In genomic region chr15:64152507-64153387, GRCh38 we compare ENCODE assay signal across 8 cellular contexts. TPM values are rescaled to one million over a fixed set of nuclear protein-coding genes. Genes with fewer than 3 reads are reported as not detected.
DNase-seq lines count a peak whose midpoint lies in the region; ATAC-seq and TF ChIP-seq lines count a peak whose summit lies in the region.

No MANE protein-coding gene starts in this region.

- in situ Hi-C loops in mammary epithelial cell (cut with MboI; ENCODE audit: low sequenced_read_pairs in 2 of 2), result no loop called here

- H3K4me3 Mint-ChIP-seq in naive thymus-derived CD8-positive, alpha-beta T cell, result peak overlapping the region; percentile 58 to 92 (median 80)

- dilution Hi-C loops in mammary epithelial cell (cut with HindIII; ENCODE audit: low sequenced_read_pairs), result no loop called here

- peaks cover 0 to 10% (median 1%) of the 10 kb centered on the region in 5 donors for H3K27me3 Mint-ChIP-seq in naive thymus-derived CD8-positive, alpha-beta T cell

- no peak for TF ChIP-seq CTCF in DOHH2 (IDR thresholded peaks at IDR 0.05; ENCODE audit: low read depth, low read length, poor library complexity, severe bottlenecking)
- no peak for TF ChIP-seq CTCF in mammary epithelial cell (conservative IDR thresholded peaks at IDR 0.05 in 1 of 2, IDR thresholded peaks at IDR 0.05 in 1 of 2; ENCODE audit: extremely low read depth in 1 of 2, insufficient read depth in 1 of 2, low read depth in 1 of 2, low read length in 2 of 2)
- no peak for TF ChIP-seq CTCF in foreskin keratinocyte (conservative IDR thresholded peaks at IDR 0.05)

- intact Hi-C loops in mammary epithelial cell (cut with micrococcal nuclease), result loop anchor here (1.0 to 5.0 kb wide), 3 partner anchors 56 to 545 kb away; no protein-coding TSS in a partner anchor

- H3K36me3 ChIP-seq in DOHH2 (ENCODE audit: control insufficient read depth, low read length) (peaks cover 45% of the 10 kb centered on the region), mammary epithelial cell (ENCODE audit: insufficient read depth, low read length) (peaks cover 24% of the 10 kb centered on the region)

- H3K27me3 ChIP-seq in DOHH2 (ENCODE audit: control insufficient read depth, low read length), result no peaks in the 10 kb centered on the region
- peaks cover 4% of the 10 kb centered on the region for H3K27me3 ChIP-seq in mammary epithelial cell (ENCODE audit: insufficient read depth, low read length)
- H3K27me3 ChIP-seq in foreskin keratinocyte, result peaks cover 24% of the 10 kb centered on the region

- peak overlapping the region; percentile 69 for H3K27ac ChIP-seq in DOHH2 (ENCODE audit: low read depth, low read length)
- H3K27ac ChIP-seq in mammary epithelial cell (ENCODE audit: insufficient read depth, low read depth, low read length), result no peak overlapping the region
- H3K27ac ChIP-seq in foreskin keratinocyte, result no peak overlapping the region

- no peaks in the 10 kb centered on the region for H3K9me2 ChIP-seq in DOHH2 (replicated peaks; ENCODE audit: control insufficient read depth, low read length)

- peak overlapping the region; percentile 92 for H3K4me3 ChIP-seq in DOHH2 (ENCODE audit: low read length)
- H3K4me3 ChIP-seq in mammary epithelial cell (replicated peaks in 1 of 3; ENCODE audit: insufficient read depth in 1 of 3, low read depth in 2 of 3, low read length in 3 of 3), result no peak overlapping the region

- no peaks in the 10 kb centered on the region for H3K9me3 Mint-ChIP-seq in naive thymus-derived CD8-positive, alpha-beta T cell

- peak overlapping the region; percentile 79 for H3K4me2 ChIP-seq in DOHH2 (ENCODE audit: low read length)
- peak overlapping the region; percentile 73 for H3K4me2 ChIP-seq in mammary epithelial cell (ENCODE audit: insufficient read depth, low read depth, low read length)

- H3K79me2 ChIP-seq in DOHH2 (ENCODE audit: control insufficient read depth, low read length), result peaks cover 25% of the 10 kb centered on the region
- peaks cover 3% of the 10 kb centered on the region for H3K79me2 ChIP-seq in mammary epithelial cell (ENCODE audit: insufficient read depth, low read length)

- H3K9me3 ChIP-seq in DOHH2 (ENCODE audit: control insufficient read depth, insufficient read depth, low read length), result no peaks in the 10 kb centered on the region
- H3K9me3 ChIP-seq in mammary epithelial cell (replicated peaks; ENCODE audit: insufficient read depth, low read length), result no peaks in the 10 kb centered on the region

- POLR2A ChIA-PET in naive thymus-derived CD8-positive, alpha-beta T cell (lab: Charles Lee), result interaction anchor here (0.5 to 3.0 kb wide), 6 partner anchors 8 to 1281 kb away, joined by 3 to 38 read pairs (median 6); partner anchors contain the start of genes CIAO2A, PPIB and SNX1

- H3K36me3 Mint-ChIP-seq in naive thymus-derived CD8-positive, alpha-beta T cell, result peaks cover 0 to 32% (median 3%) of the 10 kb centered on the region in 3 donors

- peaks cover 38% of the 10 kb centered on the region for H3F3A ChIP-seq in DOHH2 (ENCODE audit: control insufficient read depth, insufficient read depth)

- peaks cover 14 to 48% (median 40%) of the 10 kb centered on the region in 4 donors for H3K4me1 Mint-ChIP-seq in naive thymus-derived CD8-positive, alpha-beta T cell

- H3K4me1 ChIP-seq in DOHH2 (ENCODE audit: control insufficient read depth, low read length) (peaks cover 49% of the 10 kb centered on the region), mammary epithelial cell (ENCODE audit: insufficient read depth, low read length) (peaks cover 15% of the 10 kb centered on the region), foreskin keratinocyte (no peaks in the 10 kb centered on the region)

- H4K20me1 ChIP-seq in DOHH2 (ENCODE audit: control insufficient read depth, insufficient read depth, low read depth, low read length), result no peaks in the 10 kb centered on the region
- no peaks in the 10 kb centered on the region for H4K20me1 ChIP-seq in mammary epithelial cell (ENCODE audit: insufficient read depth, low read length)

- 34% methylated on average over 12 of the region's 27 CpGs for WGBS in mammary epithelial cell (ENCODE audit: low coverage, missing lambda C conversion rate)

- no peak overlapping the region for H2AFZ ChIP-seq in mammary epithelial cell (ENCODE audit: low read depth, low read length)

- no TSS peak for BruUV-seq in mammary epithelial cell (replicated peaks; lab: Mats Ljungman, UMichigan)

- peak; percentile 86 for DNase-seq in NAMALWA (ENCODE audit: low spot score)
- no peak for DNase-seq in mammary epithelial cell
- peak in 3 of 10 donors; percentile 22 to 29 (median 27) for DNase-seq in naive thymus-derived CD8-positive, alpha-beta T cell
- DNase-seq in foreskin keratinocyte, result no peak
- DNase-seq in putamen (ENCODE audit: low spot score), result no peak

- peak overlapping the region in 4 of 10 donors; percentile 40 to 80 (median 60) for H3K27ac Mint-ChIP-seq in naive thymus-derived CD8-positive, alpha-beta T cell

- ATAC-seq in GM19324 (IDR thresholded peaks at IDR 0.05; ENCODE audit: low FRiP score, unreplicated experiment), result peak; percentile 13
- ATAC-seq in naive thymus-derived CD8-positive, alpha-beta T cell, result peak in 1 of 2 donors; percentile 13
- no peak for ATAC-seq in foreskin keratinocyte
- no peak for ATAC-seq in HG03039 (IDR thresholded peaks at IDR 0.05; ENCODE audit: unreplicated experiment)

- CTCF ChIA-PET in mammary epithelial cell (lab: Charles Lee; ENCODE audit: low non-redundant PET), result interaction anchor here (0.7 to 0.9 kb wide), 2 partner anchors 24 to 686 kb away, joined by 3 to 4 read pairs; no protein-coding TSS in a partner anchor

- H3K9ac ChIP-seq in mammary epithelial cell (ENCODE audit: insufficient read depth, low read length), result no peak overlapping the region

RNA-seq across cellular contexts. Expression of gene SNX22, which starts 1.2 kb away (rescaled TPM):
- total RNA-seq in mammary epithelial cell (under 1 TPM; 0.17 to 0.31 TPM), foreskin keratinocyte (0.07 and 0.14 TPM in 2 replicates)
- polyA plus RNA-seq in mammary epithelial cell (0.05 TPM), foreskin keratinocyte (0.29 and 0.33 TPM in 2 replicates)
- not detected for polyA minus RNA-seq in mammary epithelial cell
- 1 to 10 TPM; 4.3 to 4.4 TPM for total RNA-seq in naive thymus-derived CD8-positive, alpha-beta T cell
- polyA plus RNA-seq in naive thymus-derived CD8-positive, alpha-beta T cell, result under 1 TPM; 0.64 to 0.99 (median 0.76) TPM

RNA-seq across cellular contexts. Expression of gene PPIB, which starts 10.1 kb away (rescaled TPM):
- total RNA-seq in mammary epithelial cell (100 to 1,000 TPM; 360 to 523 TPM), foreskin keratinocyte (684 and 685 TPM in 2 replicates)
- polyA plus RNA-seq in mammary epithelial cell (724 TPM), foreskin keratinocyte (1,070 and 1,164 TPM in 2 replicates)
- polyA minus RNA-seq in mammary epithelial cell, result 421 TPM
- total RNA-seq in naive thymus-derived CD8-positive, alpha-beta T cell, result 100 to 1,000 TPM; 154 to 155 TPM
- polyA plus RNA-seq in naive thymus-derived CD8-positive, alpha-beta T cell, result 100 to 1,000 TPM; 431 to 581 (median 521) TPM

RNA-seq across cellular contexts. Expression of gene SNX1, which starts 57.0 kb away (rescaled TPM):
- total RNA-seq in mammary epithelial cell (100 to 1,000 TPM in 1 of 2 donors, 10 to 100 TPM in 1; 42.5 to 100 TPM), foreskin keratinocyte (63.6 and 70.7 TPM in 2 replicates)
- polyA plus RNA-seq in mammary epithelial cell (75.5 TPM), foreskin keratinocyte (63.4 and 75.3 TPM in 2 replicates)
- polyA minus RNA-seq in mammary epithelial cell, result 35.7 TPM
- total RNA-seq in naive thymus-derived CD8-positive, alpha-beta T cell, result 100 to 1,000 TPM; 133 to 143 TPM
- 10 to 100 TPM; 42.7 to 72.6 (median 54.8) TPM for polyA plus RNA-seq in naive thymus-derived CD8-positive, alpha-beta T cell

RNA-seq across cellular contexts. Expression of gene CIAO2A, which starts 59.1 kb away (rescaled TPM):
- total RNA-seq in mammary epithelial cell (10 to 100 TPM; 31.8 to 47.0 TPM), foreskin keratinocyte (82.9 and 88.4 TPM in 2 replicates)
- polyA plus RNA-seq in mammary epithelial cell (44.6 TPM), foreskin keratinocyte (79.5 and 89.0 TPM in 2 replicates)
- 76.9 TPM for polyA minus RNA-seq in mammary epithelial cell
- total RNA-seq in naive thymus-derived CD8-positive, alpha-beta T cell, result 10 to 100 TPM; 27.5 to 31.8 TPM
- 10 to 100 TPM; 54.8 to 84.8 (median 64.9) TPM for polyA plus RNA-seq in naive thymus-derived CD8-positive, alpha-beta T cell
